ENCODE assay signal across 1 cellular context in the genomic region with DNA sequence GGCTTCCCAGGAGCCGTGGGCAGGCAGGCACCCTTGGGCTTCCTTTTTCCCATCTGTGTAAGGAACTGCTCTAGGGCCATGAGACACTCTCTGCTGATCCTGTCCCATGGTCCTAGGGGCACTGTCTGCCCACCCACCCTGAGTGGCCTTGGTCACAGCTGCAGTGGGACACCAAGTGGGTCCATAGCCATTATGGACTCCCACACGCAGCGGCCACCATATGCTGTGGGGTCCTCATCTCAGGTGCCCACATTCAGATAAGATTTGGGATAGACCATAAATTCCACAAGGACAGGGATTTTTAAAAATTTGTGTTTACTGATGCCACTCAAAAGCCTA.
TF ChIP-seq lines count a peak whose summit lies in the region.

No MANE protein-coding gene starts in this region.

TF ChIP-seq in IMR-90, 13 proteins besides CTCF, POLR2A, EP300 and RAD21:
- no peak for TF ChIP-seq BHLHE40 (IDR thresholded peaks at IDR 0.05; ENCODE audit: low read depth, low read length)
- no peak for TF ChIP-seq CEBPB (IDR thresholded peaks at IDR 0.05; ENCODE audit: low read depth, low read length)
- TF ChIP-seq NFE2L2 (IDR thresholded peaks at IDR 0.05; ENCODE audit: low read depth, low read length), result no peak
- no peak for TF ChIP-seq SMC3 (IDR thresholded peaks at IDR 0.05; ENCODE audit: low read depth, low read length)
- TF ChIP-seq MAZ (IDR thresholded peaks at IDR 0.05; ENCODE audit: borderline replicate concordance, low read depth, low read length), result no peak
